Comparison of ENCODE assay signal across 27 cellular contexts in the genomic region with DNA sequence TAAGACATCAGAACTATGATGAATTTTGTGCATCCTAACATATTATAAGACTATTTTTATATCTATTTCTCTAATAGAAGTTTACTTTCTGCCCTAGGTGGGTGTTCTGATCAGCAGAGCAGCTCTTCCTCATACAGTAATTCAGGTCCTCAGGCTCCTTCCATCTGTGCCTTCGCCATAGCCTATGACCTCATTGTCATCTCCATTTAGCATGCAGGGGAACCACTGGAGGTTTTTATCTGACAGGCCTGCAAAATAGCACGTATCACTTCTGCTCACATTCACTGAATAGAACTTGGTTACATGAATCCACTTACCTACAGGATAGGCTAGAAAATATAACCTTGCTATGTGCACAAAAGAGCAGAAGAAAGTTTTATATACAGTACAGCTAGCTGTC.
DNase-seq lines count a peak whose midpoint lies in the region; ATAC-seq, FAIRE-seq and TF ChIP-seq lines count a peak whose summit lies in the region.
"Had no signal": no experiment of that assay in that cellular context is flagged by ENCODE, and none has a peak within 500 bp of the region (broad histone marks: within the 10 kb centered on the region; RNA-seq: fewer than 3 reads in every experiment).

No MANE protein-coding gene starts in this region.

- ATAC-seq in HG03469 (IDR thresholded peaks at IDR 0.05; ENCODE audit: unreplicated experiment) (peak; percentile 42), HepG2 (no peak)
- ATAC-seq in stimulated activated effector memory CD8-positive, alpha-beta T cell treated with anti-CD3 and anti-CD28 coated beads, Interleukin-12 subunit alpha, Interleukin-12 subunit beta, amount 100 ng/mL, for 72 hours = peak; percentile 28
- ATAC-seq: A549, HCT116, Right ventricle myocardium inferior had no signal

- no peak for TF ChIP-seq POLR2A in HepG2 (IDR thresholded peaks at IDR 0.05; ENCODE audit: insufficient read depth in 1 of 2, low read depth in 2 of 2, low read length in 2 of 2)

- FAIRE-seq in HepG2 (lab: Jason Lieb, UNC) = no peak
- FAIRE-seq: A549, GM12891, GM18507, H1 had no signal

- TF ChIP-seq CTCF in GM13977 (IDR thresholded peaks at IDR 0.05; ENCODE audit: extremely low read depth, insufficient read depth, missing control alignments) = no peak
- TF ChIP-seq CTCF in GM20000 (IDR thresholded peaks at IDR 0.05; ENCODE audit: extremely low read depth, missing control alignments) = no peak
- no peak for TF ChIP-seq CTCF in HepG2 (CRISPR knock-in tag; IDR thresholded peaks at IDR 0.05)

- intact Hi-C loops in HepG2 (cut with micrococcal nuclease; ENCODE audit: unreplicated experiment) = no loop called here

- POLR2A ChIA-PET in HepG2 (lab: Yijun Ruan, JAX) = no interaction called here

- no TSS peak for BruUV-seq in HepG2 (replicated peaks; lab: Mats Ljungman, UMichigan)

- H3K9me3 ChIP-seq in HepG2 (ENCODE audit: low read length) = no peaks in the 10 kb centered on the region
- H3K9me3 ChIP-seq: A549, SJSA1 had no signal

- H3K27ac Mint-ChIP-seq in stimulated activated effector memory CD8-positive, alpha-beta T cell treated with anti-CD3 and anti-CD28 coated beads, Interleukin-12 subunit alpha, Interleukin-12 subunit beta, amount 100 ng/mL, for 72 hours = no peak overlapping the region
- H3K27ac Mint-ChIP-seq: CD4-positive, alpha-beta T cell; IgD-negative memory B cell had no signal

- H3K4me3 Mint-ChIP-seq in stimulated activated effector memory CD8-positive, alpha-beta T cell treated with anti-CD3 and anti-CD28 coated beads, Interleukin-12 subunit alpha, Interleukin-12 subunit beta, amount 100 ng/mL, for 72 hours = no peak overlapping the region
- H3K4me3 Mint-ChIP-seq: CD4-positive, alpha-beta T cell; IgD-negative memory B cell had no signal

- no peak overlapping the region for H3K4me3 ChIP-seq in HepG2 (replicated peaks in 1 of 3; ENCODE audit: insufficient read depth in 1 of 3, low read depth in 2 of 3, low read length in 3 of 3)
- H3K4me3 ChIP-seq: A549, SJSA1 had no signal

- no peaks in the 10 kb centered on the region for H3K36me3 ChIP-seq in HepG2 (replicated peaks in 1 of 2; ENCODE audit: control insufficient read depth in 1 of 2, insufficient read depth in 2 of 2, low read length in 2 of 2)
- H3K36me3 ChIP-seq: SJSA1 had no signal

- H3K9me3 Mint-ChIP-seq in stimulated activated effector memory CD8-positive, alpha-beta T cell treated with anti-CD3 and anti-CD28 coated beads, Interleukin-12 subunit alpha, Interleukin-12 subunit beta, amount 100 ng/mL, for 72 hours = no peaks in the 10 kb centered on the region
- H3K9me3 Mint-ChIP-seq: CD4-positive, alpha-beta T cell had no signal

- H3K36me3 Mint-ChIP-seq in stimulated activated effector memory CD8-positive, alpha-beta T cell treated with anti-CD3 and anti-CD28 coated beads, Interleukin-12 subunit alpha, Interleukin-12 subunit beta, amount 100 ng/mL, for 72 hours = no peaks in the 10 kb centered on the region
- H3K36me3 Mint-ChIP-seq: IgD-negative memory B cell had no signal

- H3K27ac ChIP-seq in HepG2 (ENCODE audit: extremely low read length, insufficient read depth, low read length) = no peak overlapping the region
- H3K27ac ChIP-seq: A549, SJSA1 had no signal

- H2AFZ ChIP-seq in HepG2 (ENCODE audit: low read length) = no peak overlapping the region

- H4K20me1 ChIP-seq in HepG2 (ENCODE audit: insufficient read depth, low read length) = no peaks in the 10 kb centered on the region

- no peaks in the 10 kb centered on the region; a peak in 1 of 5 replicates for H3K27me3 ChIP-seq in HepG2 (ENCODE audit: control insufficient read depth in 1 of 2, insufficient read depth in 2 of 2, low read length in 2 of 2)

- H3K9ac ChIP-seq in HepG2 (ENCODE audit: insufficient read depth, low read depth, low read length) = no peak overlapping the region

- no peak overlapping the region for H3K4me2 ChIP-seq in HepG2 (ENCODE audit: low read depth, low read length)
- H3K4me2 ChIP-seq: A549 had no signal

- 3% methylated on average over 2 of the region's 2 CpGs for WGBS in HepG2 (ENCODE audit: low lambda C conversion rate)

- CTCF ChIA-PET in HepG2 (lab: Yijun Ruan, JAX; ENCODE audit: low intra/inter-chr PET ratio, low total read pairs) = no interaction called here

- H3K4me1 ChIP-seq in HepG2 (ENCODE audit: insufficient read depth, low read length) = no peaks in the 10 kb centered on the region
- H3K4me1 ChIP-seq: A549, SJSA1 had no signal

- no peaks in the 10 kb centered on the region for H3K4me1 Mint-ChIP-seq in stimulated activated effector memory CD8-positive, alpha-beta T cell treated with anti-CD3 and anti-CD28 coated beads, Interleukin-12 subunit alpha, Interleukin-12 subunit beta, amount 100 ng/mL, for 72 hours
- H3K4me1 Mint-ChIP-seq: IgD-negative memory B cell had no signal

- DNase-seq in GM13977 (ENCODE audit: low spot score) (peak; percentile 11), GM20000 (ENCODE audit: low spot score) (peak; percentile 8), UCSD-AML1 (lab: John Stamatoyannopoulos, UW; ENCODE audit: unreplicated experiment) (no peak), C1 segment of cervical spinal cord (lab: John Stamatoyannopoulos, UW) (no peak), HepG2 (ENCODE audit: low spot score) (no peak)
- no peak for DNase-seq in stimulated activated effector memory CD8-positive, alpha-beta T cell treated with anti-CD3 and anti-CD28 coated beads, Interleukin-12 subunit alpha, Interleukin-12 subunit beta, amount 100 ng/mL, for 72 hours (ENCODE audit: low spot score in 2 of 2)
- DNase-seq: CD4-positive, alpha-beta T cell; COR-L47; DMS79; MV-4-11; NCI-H1105 treated with DMSO at 0.1 percent for 48 hours; NCI-H2029 treated with DMSO at 0.1 percent for 48 hours; NCI-H2171; NCI-H345; NCI-H524; NCI-H82; SW 1271; T-helper 2 cell had no signal

- TF ChIP-seq RAD21 in HepG2 (CRISPR knock-in tag; IDR thresholded peaks at IDR 0.05) = no peak

- H3K79me2 ChIP-seq in HepG2 (ENCODE audit: insufficient read depth, low read length) = no peaks in the 10 kb centered on the region

- TF ChIP-seq EP300 in HepG2 (IDR thresholded peaks at IDR 0.05; ENCODE audit: low read depth in 2 of 2, low read length in 2 of 2) = no peak
- TF ChIP-seq EP300 in HepG2 (CRISPR knock-in tag; IDR thresholded peaks at IDR 0.05; ENCODE audit: borderline replicate concordance) = no peak

- in situ Hi-C loops in GM13977 (cut with MboI; ENCODE audit: low pct_unique_long_range_greater_than_20kb, low sequenced_read_pairs, unreplicated experiment) (no loop called here), HepG2 (cut with HindIII; ENCODE audit: extremely low pct_ligation_motif_present, low pct_unique_long_range_greater_than_20kb) (no loop called here)

TF ChIP-seq in HepG2, 621 proteins besides CTCF, POLR2A, EP300 and RAD21 (continues in another document):
- TF ChIP-seq TARDBP (CRISPR knock-in tag; IDR thresholded peaks at IDR 0.05) = no peak
- TF ChIP-seq MZF1 (CRISPR knock-in tag; IDR thresholded peaks at IDR 0.05; ENCODE audit: borderline replicate concordance) = no peak
- no peak for TF ChIP-seq BCL6 (CRISPR knock-in tag; IDR thresholded peaks at IDR 0.05)
- TF ChIP-seq, protein P1, sequence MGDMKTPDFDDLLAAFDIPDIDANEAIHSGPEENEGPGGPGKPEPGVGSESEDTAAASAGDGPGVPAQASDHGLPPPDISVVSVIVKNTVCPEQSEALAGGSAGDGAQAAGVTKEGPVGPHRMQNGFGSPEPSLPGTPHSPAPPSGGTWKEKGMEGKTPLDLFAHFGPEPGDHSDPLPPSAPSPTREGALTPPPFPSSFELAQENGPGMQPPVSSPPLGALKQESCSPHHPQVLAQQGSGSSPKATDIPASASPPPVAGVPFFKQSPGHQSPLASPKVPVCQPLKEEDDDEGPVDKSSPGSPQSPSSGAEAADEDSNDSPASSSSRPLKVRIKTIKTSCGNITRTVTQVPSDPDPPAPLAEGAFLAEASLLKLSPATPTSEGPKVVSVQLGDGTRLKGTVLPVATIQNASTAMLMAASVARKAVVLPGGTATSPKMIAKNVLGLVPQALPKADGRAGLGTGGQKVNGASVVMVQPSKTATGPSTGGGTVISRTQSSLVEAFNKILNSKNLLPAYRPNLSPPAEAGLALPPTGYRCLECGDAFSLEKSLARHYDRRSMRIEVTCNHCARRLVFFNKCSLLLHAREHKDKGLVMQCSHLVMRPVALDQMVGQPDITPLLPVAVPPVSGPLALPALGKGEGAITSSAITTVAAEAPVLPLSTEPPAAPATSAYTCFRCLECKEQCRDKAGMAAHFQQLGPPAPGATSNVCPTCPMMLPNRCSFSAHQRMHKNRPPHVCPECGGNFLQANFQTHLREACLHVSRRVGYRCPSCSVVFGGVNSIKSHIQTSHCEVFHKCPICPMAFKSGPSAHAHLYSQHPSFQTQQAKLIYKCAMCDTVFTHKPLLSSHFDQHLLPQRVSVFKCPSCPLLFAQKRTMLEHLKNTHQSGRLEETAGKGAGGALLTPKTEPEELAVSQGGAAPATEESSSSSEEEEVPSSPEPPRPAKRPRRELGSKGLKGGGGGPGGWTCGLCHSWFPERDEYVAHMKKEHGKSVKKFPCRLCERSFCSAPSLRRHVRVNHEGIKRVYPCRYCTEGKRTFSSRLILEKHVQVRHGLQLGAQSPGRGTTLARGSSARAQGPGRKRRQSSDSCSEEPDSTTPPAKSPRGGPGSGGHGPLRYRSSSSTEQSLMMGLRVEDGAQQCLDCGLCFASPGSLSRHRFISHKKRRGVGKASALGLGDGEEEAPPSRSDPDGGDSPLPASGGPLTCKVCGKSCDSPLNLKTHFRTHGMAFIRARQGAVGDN (CRISPR knock-in tag; IDR thresholded peaks at IDR 0.05) = no peak
- TF ChIP-seq, protein P2, sequence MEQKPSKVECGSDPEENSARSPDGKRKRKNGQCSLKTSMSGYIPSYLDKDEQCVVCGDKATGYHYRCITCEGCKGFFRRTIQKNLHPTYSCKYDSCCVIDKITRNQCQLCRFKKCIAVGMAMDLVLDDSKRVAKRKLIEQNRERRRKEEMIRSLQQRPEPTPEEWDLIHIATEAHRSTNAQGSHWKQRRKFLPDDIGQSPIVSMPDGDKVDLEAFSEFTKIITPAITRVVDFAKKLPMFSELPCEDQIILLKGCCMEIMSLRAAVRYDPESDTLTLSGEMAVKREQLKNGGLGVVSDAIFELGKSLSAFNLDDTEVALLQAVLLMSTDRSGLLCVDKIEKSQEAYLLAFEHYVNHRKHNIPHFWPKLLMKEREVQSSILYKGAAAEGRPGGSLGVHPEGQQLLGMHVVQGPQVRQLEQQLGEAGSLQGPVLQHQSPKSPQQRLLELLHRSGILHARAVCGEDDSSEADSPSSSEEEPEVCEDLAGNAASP (CRISPR knock-in tag; IDR thresholded peaks at IDR 0.05; ENCODE audit: borderline replicate concordance) = no peak
- TF ChIP-seq MAF1 (CRISPR knock-in tag; IDR thresholded peaks at IDR 0.05; ENCODE audit: borderline replicate concordance) = no peak
- no peak for TF ChIP-seq ZNF251 (CRISPR knock-in tag; IDR thresholded peaks at IDR 0.05)
- TF ChIP-seq ZNF20 (CRISPR knock-in tag; IDR thresholded peaks at IDR 0.05) = no peak
- TF ChIP-seq TMF1 (CRISPR knock-in tag; IDR thresholded peaks at IDR 0.05; ENCODE audit: low read depth) = no peak
- no peak for TF ChIP-seq ZNF264 (CRISPR knock-in tag; IDR thresholded peaks at IDR 0.05)
- TF ChIP-seq ZNF234 (CRISPR knock-in tag; conservative IDR thresholded peaks at IDR 0.05) = no peak
- TF ChIP-seq ZNF7 (CRISPR knock-in tag; IDR thresholded peaks at IDR 0.05) = no peak
- TF ChIP-seq FOXA3 (CRISPR knock-in tag; IDR thresholded peaks at IDR 0.05) = no peak

Comparison
In these comparisons a context has a peak if more than half of its experiments do, and no peak if none do; other contexts are left out.
1. DNase-seq: peak in GM13977 (single experiment) and GM20000 (single experiment); none in stimulated activated effector memory CD8-positive, alpha-beta T cell treated with anti-CD3 and anti-CD28 coated beads, Interleukin-12 subunit alpha, Interleukin-12 subunit beta, amount 100 ng/mL, for 72 hours (0 of 2), UCSD-AML1 (single experiment), C1 segment of cervical spinal cord (0 of 14) and HepG2 (single experiment).